In the genomic region with DNA sequence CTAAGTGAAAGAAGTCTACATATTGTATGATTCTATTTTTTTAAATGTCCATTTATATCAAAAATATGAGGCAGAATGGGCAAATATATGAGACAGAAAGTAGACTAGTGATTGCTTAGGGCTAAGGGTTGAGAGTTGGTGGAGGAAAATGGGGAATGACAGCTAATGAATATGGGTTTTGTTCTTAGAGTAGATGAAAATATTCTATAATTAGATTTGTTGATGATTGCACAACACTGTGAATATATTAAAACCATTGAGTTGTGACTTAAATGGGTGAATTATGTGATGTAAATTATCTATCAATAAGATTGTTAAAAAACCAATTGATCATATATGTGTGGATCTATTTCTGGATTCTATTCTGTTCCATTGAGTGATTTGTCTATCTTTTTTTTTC, we compare ENCODE assay signal across 3 cellular contexts.
TF ChIP-seq lines count a peak whose summit lies in the region.

No MANE protein-coding gene starts in this region.

TF ChIP-seq in HepG2, 621 proteins besides CTCF, POLR2A, EP300 and RAD21:
- TF ChIP-seq ZNF747 (CRISPR knock-in tag; IDR thresholded peaks at IDR 0.05; ENCODE audit: borderline replicate concordance), result no peak
- peak; percentile 10; the same call in 1 of the 2 replicates for TF ChIP-seq CEBPB (IDR thresholded peaks at IDR 0.05; ENCODE audit: borderline replicate concordance, low read depth, low read length)
- TF ChIP-seq AKAP8 (CRISPR knock-in tag; IDR thresholded peaks at IDR 0.05), result no peak
TF ChIP-seq in HepG2: peak in this region for 1.

TF ChIP-seq in IMR-90, 13 proteins besides CTCF, POLR2A, EP300 and RAD21:
- TF ChIP-seq, protein P1, sequence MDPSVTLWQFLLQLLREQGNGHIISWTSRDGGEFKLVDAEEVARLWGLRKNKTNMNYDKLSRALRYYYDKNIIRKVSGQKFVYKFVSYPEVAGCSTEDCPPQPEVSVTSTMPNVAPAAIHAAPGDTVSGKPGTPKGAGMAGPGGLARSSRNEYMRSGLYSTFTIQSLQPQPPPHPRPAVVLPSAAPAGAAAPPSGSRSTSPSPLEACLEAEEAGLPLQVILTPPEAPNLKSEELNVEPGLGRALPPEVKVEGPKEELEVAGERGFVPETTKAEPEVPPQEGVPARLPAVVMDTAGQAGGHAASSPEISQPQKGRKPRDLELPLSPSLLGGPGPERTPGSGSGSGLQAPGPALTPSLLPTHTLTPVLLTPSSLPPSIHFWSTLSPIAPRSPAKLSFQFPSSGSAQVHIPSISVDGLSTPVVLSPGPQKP (IDR thresholded peaks at IDR 0.05; ENCODE audit: borderline replicate concordance, low read depth, low read length), result no peak
- peak; percentile 63 for TF ChIP-seq CEBPB (IDR thresholded peaks at IDR 0.05; ENCODE audit: low read depth, low read length)
TF ChIP-seq in IMR-90: peak in this region for 1.

TF ChIP-seq in K562, 482 proteins besides CTCF, POLR2A, EP300 and RAD21:
- TF ChIP-seq PHF20 (IDR thresholded peaks at IDR 0.05; ENCODE audit: partially characterized antibody), result no peak
- TF ChIP-seq NR1H2 (CRISPR knock-in tag; IDR thresholded peaks at IDR 0.05), result no peak
- no peak for TF ChIP-seq CEBPG (CRISPR knock-in tag; IDR thresholded peaks at IDR 0.05)
- peak; percentile 22 to 73; a peak in 2 of 4 replicates for TF ChIP-seq CEBPG (tag; conservative IDR thresholded peaks at IDR 0.05 in 1 of 2, IDR thresholded peaks at IDR 0.05 in 1 of 2)
- TF ChIP-seq CEBPB (tag; IDR thresholded peaks at IDR 0.05), result peak; percentile 81
